24 cellular contexts compared by ENCODE assay signal in the genomic region with DNA sequence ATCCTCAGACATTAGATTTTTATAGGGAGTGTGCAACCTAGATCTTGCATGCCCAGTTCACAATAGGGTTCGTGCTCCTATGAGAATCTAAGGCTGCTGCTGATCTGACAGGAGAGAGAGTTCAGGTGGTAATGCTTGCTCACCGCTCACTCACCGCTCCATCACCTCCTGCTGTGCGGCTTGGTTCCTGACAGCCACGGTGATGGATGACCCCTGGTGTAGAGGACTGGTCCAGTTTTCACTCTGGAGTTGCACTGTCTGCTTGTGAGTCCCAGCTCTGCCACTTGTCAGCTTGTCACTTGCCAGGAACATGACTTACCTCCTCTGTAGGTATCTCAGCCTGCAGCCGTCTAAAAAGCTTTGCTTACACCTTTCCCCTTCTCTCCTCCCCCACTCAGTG.
A peak's percentile ranks its signal among the peaks of the same experiment; 100 is the strongest.
DNase-seq lines count a peak whose midpoint lies in the region; ATAC-seq, FAIRE-seq and TF ChIP-seq lines count a peak whose summit lies in the region.
"Had no signal": no experiment of that assay in that cellular context is flagged by ENCODE, and none has a peak within 500 bp of the region (broad histone marks: within the 10 kb centered on the region; RNA-seq: fewer than 3 reads in every experiment).

No MANE protein-coding gene starts in this region.

- CTCF ChIA-PET in HepG2 (lab: Yijun Ruan, JAX; ENCODE audit: low intra/inter-chr PET ratio, low total read pairs), result no interaction called here
- CTCF ChIA-PET in K562 (lab: Yijun Ruan, JAX; ENCODE audit: low intra/inter-chr PET ratio), result no interaction called here

- H3K4me2 ChIP-seq in HepG2 (ENCODE audit: low read depth, low read length) (no peak overlapping the region), K562 (ENCODE audit: insufficient read depth, low read length) (no peak overlapping the region)

- 0 out of 2 replicates have a peak, but pooled peaks have one; percentile 3 for TF ChIP-seq CTCF in HepG2 (CRISPR knock-in tag; IDR thresholded peaks at IDR 0.05)
- no peak for TF ChIP-seq CTCF in right lobe of liver (IDR thresholded peaks at IDR 0.05)
- TF ChIP-seq CTCF in K562 (IDR thresholded peaks at IDR 0.05 in 2 of 3, conservative IDR thresholded peaks at IDR 0.05 in 1 of 3; ENCODE audit: insufficient read depth in 2 of 3, low read depth in 1 of 3, low read length in 3 of 3), result no peak
- TF ChIP-seq CTCF in mesothelial cell of epicardium (IDR thresholded peaks at IDR 0.05; ENCODE audit: unreplicated experiment), result no peak

- H3K4me1 ChIP-seq in HepG2 (ENCODE audit: insufficient read depth, low read length) (peaks cover 42% of the 10 kb centered on the region), right lobe of liver (peaks cover 0 to 30% (median 15%) of the 10 kb centered on the region in 4 donors), K562 (replicated peaks in 1 of 2; ENCODE audit: control insufficient read depth in 2 of 2, insufficient read depth in 2 of 2, low read length in 2 of 2) (no peaks in the 10 kb centered on the region)

- H3K27me3 Mint-ChIP-seq in mesothelial cell of epicardium (ENCODE audit: low read depth), result no peaks in the 10 kb centered on the region

- peak; percentile 46 for DNase-seq in DMS53 (lab: John Stamatoyannopoulos, UW)
- no peak for DNase-seq in DMS53 treated with DMSO at 0.1 percent for 48 hours (lab: John Stamatoyannopoulos, UW; ENCODE audit: unreplicated experiment)
- no peak for DNase-seq in HepG2 (ENCODE audit: low spot score)
- DNase-seq in right lobe of liver, result no peak
- no peak for DNase-seq in K562 (ENCODE audit: extremely low read depth in 1 of 4, low spot score in 3 of 4)
- no peak for DNase-seq in AG08396 (ENCODE audit: low spot score)
- DNase-seq in mesothelial cell of epicardium (ENCODE audit: low spot score in 2 of 2, unreplicated experiment in 2 of 2), result no peak
- DNase-seq in G401 (ENCODE audit: low spot score), result no peak
- DNase-seq: DMS79; H7; KBM-7; MM.1S; NCI-H1048; NCI-H1436 treated with DMSO at 0.1 percent for 48 hours; NCI-H2029 treated with DMSO at 0.1 percent for 48 hours; NCI-H2171 treated with DMSO at 0.1 percent for 48 hours; NCI-H524 treated with DMSO at 0.1 percent for 48 hours; NK-92 treated with Interleukin-12 subunit alpha and Interleukin-12 subunit beta, amount 100 ng/mL, for 24 hours had no signal

- in situ Hi-C loops in HepG2 (cut with HindIII; ENCODE audit: extremely low pct_ligation_motif_present, low pct_unique_long_range_greater_than_20kb), result no loop called here
- in situ Hi-C loops in K562 (cut with MboI), result no loop called here
- in situ Hi-C loops in G401 (cut with HindIII; ENCODE audit: low sequenced_read_pairs), result no loop called here

- FAIRE-seq in HepG2 (lab: Jason Lieb, UNC) (no peak), K562 (lab: Jason Lieb, UNC) (no peak)
- FAIRE-seq: D721Med, GM12878 had no signal

- H3K27me3 ChIP-seq in HepG2 (ENCODE audit: control insufficient read depth in 1 of 2, insufficient read depth in 2 of 2, low read length in 2 of 2) (no peaks in the 10 kb centered on the region), right lobe of liver (no peaks in the 10 kb centered on the region), K562 (ENCODE audit: control insufficient read depth in 2 of 2, insufficient read depth in 2 of 2, low read length in 2 of 2) (no peaks in the 10 kb centered on the region; a peak in 1 of 5 replicates)

- ATAC-seq in HepG2, result no peak
- ATAC-seq in right lobe of liver, result no peak
- no peak for ATAC-seq in K562
- ATAC-seq: GM12878, Panc1, SK-N-SH treated with all-trans-retinoic acid at 6 μM for 48 hours had no signal

- H2AFZ ChIP-seq in HepG2 (ENCODE audit: low read length) (no peak overlapping the region), K562 (ENCODE audit: low read depth, low read length) (no peak overlapping the region)

- H3K9me3 ChIP-seq in HepG2 (ENCODE audit: low read length) (no peaks in the 10 kb centered on the region), right lobe of liver (no peaks in the 10 kb centered on the region), K562 (replicated peaks; ENCODE audit: control insufficient read depth, insufficient read depth, low read depth, low read length) (no peaks in the 10 kb centered on the region)

- H3K4me1 Mint-ChIP-seq in mesothelial cell of epicardium, result peaks cover 7% of the 10 kb centered on the region

- WGBS in HepG2 (ENCODE audit: low lambda C conversion rate), result 54% methylated on average over 6 of the region's 6 CpGs
- 70% methylated on average over 4 of the region's 6 CpGs for WGBS in right lobe of liver (ENCODE audit: insufficient coverage, low coverage, low lambda C conversion rate, missing lambda C conversion rate)
- WGBS in K562 (ENCODE audit: insufficient coverage, low coverage, missing lambda C conversion rate), result 3% methylated on average over 6 of the region's 6 CpGs

- no peaks in the 10 kb centered on the region for H3K9me1 ChIP-seq in K562 (ENCODE audit: control insufficient read depth, insufficient read depth, low read length)

- TF ChIP-seq RAD21 in HepG2 (CRISPR knock-in tag; IDR thresholded peaks at IDR 0.05) (no peak), K562 (CRISPR knock-in tag; conservative IDR thresholded peaks at IDR 0.05 in 1 of 2, IDR thresholded peaks at IDR 0.05 in 1 of 2) (no peak)

- no peak overlapping the region for H3K27ac Mint-ChIP-seq in mesothelial cell of epicardium

- TF ChIP-seq EP300 in HepG2 (IDR thresholded peaks at IDR 0.05; ENCODE audit: low read depth in 2 of 2, low read length in 2 of 2) (no peak), HepG2 (CRISPR knock-in tag; IDR thresholded peaks at IDR 0.05; ENCODE audit: borderline replicate concordance) (no peak), K562 (IDR thresholded peaks at IDR 0.05; ENCODE audit: low read length) (no peak)

- TF ChIP-seq POLR2A in HepG2 (IDR thresholded peaks at IDR 0.05; ENCODE audit: insufficient read depth in 1 of 2, low read depth in 2 of 2, low read length in 2 of 2) (no peak), right lobe of liver (IDR thresholded peaks at IDR 0.05) (no peak), K562 (conservative IDR thresholded peaks at IDR 0.05) (no peak)

- BruUV-seq in HepG2 (replicated peaks; lab: Mats Ljungman, UMichigan) (no TSS peak), K562 (replicated peaks; lab: Mats Ljungman, UMichigan) (no TSS peak)

- POLR2A ChIA-PET in HepG2 (lab: Yijun Ruan, JAX) (interaction anchor here (1.2 kb wide), 1 partner anchor 20 kb away, joined by 3 read pairs; no protein-coding TSS in a partner anchor), K562 (lab: Yijun Ruan, JAX) (interaction anchor here (0.6 to 0.9 kb wide), 4 partner anchors 10 to 1390 kb away, joined by 3 to 6 read pairs (median 4); no protein-coding TSS in a partner anchor)

- no peak overlapping the region for H3K27ac ChIP-seq in HepG2 (ENCODE audit: extremely low read length, insufficient read depth, low read length)
- H3K27ac ChIP-seq in right lobe of liver, result no peak overlapping the region
- no peak overlapping the region for H3K27ac ChIP-seq in K562 (ENCODE audit: extremely low read depth, low read depth, low read length)
- H3K27ac ChIP-seq: 22Rv1, C4-2B had no signal

- intact Hi-C loops in HepG2 (cut with micrococcal nuclease; ENCODE audit: unreplicated experiment), result no loop called here
- intact Hi-C loops in right lobe of liver (cut with DNase I), result no loop called here
- intact Hi-C loops in K562 (cut with micrococcal nuclease), result no loop called here

- H3K79me2 ChIP-seq in HepG2 (ENCODE audit: insufficient read depth, low read length) (no peaks in the 10 kb centered on the region), K562 (ENCODE audit: control insufficient read depth, insufficient read depth, low read length) (no peaks in the 10 kb centered on the region)

- no peaks in the 10 kb centered on the region for H4K20me1 ChIP-seq in HepG2 (ENCODE audit: insufficient read depth, low read length)
- H4K20me1 ChIP-seq in K562 (replicated peaks; ENCODE audit: control insufficient read depth, insufficient read depth, low read length), result peaks cover 10% of the 10 kb centered on the region; the same call in 1 of the 2 replicates

- H3K36me3 Mint-ChIP-seq in mesothelial cell of epicardium, result no peaks in the 10 kb centered on the region

- H3K4me3 ChIP-seq in HepG2 (replicated peaks in 1 of 3; ENCODE audit: insufficient read depth in 1 of 3, low read depth in 2 of 3, low read length in 3 of 3) (no peak overlapping the region), right lobe of liver (no peak overlapping the region), K562 (no peak overlapping the region)
- H3K4me3 ChIP-seq: GM12878 had no signal

- H3K9ac ChIP-seq in HepG2 (ENCODE audit: insufficient read depth, low read depth, low read length) (no peak overlapping the region), K562 (ENCODE audit: insufficient read depth in 1 of 2, low read depth in 2 of 2, low read length in 2 of 2) (no peak overlapping the region)

- no peaks in the 10 kb centered on the region for H3K9me3 Mint-ChIP-seq in mesothelial cell of epicardium

- no peaks in the 10 kb centered on the region for H3K36me3 ChIP-seq in HepG2 (replicated peaks in 1 of 2; ENCODE audit: control insufficient read depth in 1 of 2, insufficient read depth in 2 of 2, low read length in 2 of 2)
- H3K36me3 ChIP-seq in right lobe of liver, result no peaks in the 10 kb centered on the region
- H3K36me3 ChIP-seq in K562 (ENCODE audit: control insufficient read depth, insufficient read depth, low read length), result no peaks in the 10 kb centered on the region

- H3K4me3 Mint-ChIP-seq in mesothelial cell of epicardium, result no peak overlapping the region

TF ChIP-seq in HepG2, 621 proteins besides CTCF, POLR2A, EP300 and RAD21 (continues in another document):
- TF ChIP-seq NR2F6 (IDR thresholded peaks at IDR 0.05) (no peak), NR2F6 (CRISPR knock-in tag; IDR thresholded peaks at IDR 0.05) (no peak), ZNF644 (CRISPR knock-in tag; IDR thresholded peaks at IDR 0.05; ENCODE audit: low read depth) (no peak), FOXJ3 (CRISPR knock-in tag; IDR thresholded peaks at IDR 0.05; ENCODE audit: borderline replicate concordance) (no peak), ZNF337 (CRISPR knock-in tag; IDR thresholded peaks at IDR 0.05; ENCODE audit: borderline replicate concordance, low read depth) (no peak), KDM6A (CRISPR knock-in tag; IDR thresholded peaks at IDR 0.05; ENCODE audit: low read depth) (no peak)

TF ChIP-seq in K562, 482 proteins besides CTCF, POLR2A, EP300 and RAD21 (continues in another document):
- TF ChIP-seq, protein P1, sequence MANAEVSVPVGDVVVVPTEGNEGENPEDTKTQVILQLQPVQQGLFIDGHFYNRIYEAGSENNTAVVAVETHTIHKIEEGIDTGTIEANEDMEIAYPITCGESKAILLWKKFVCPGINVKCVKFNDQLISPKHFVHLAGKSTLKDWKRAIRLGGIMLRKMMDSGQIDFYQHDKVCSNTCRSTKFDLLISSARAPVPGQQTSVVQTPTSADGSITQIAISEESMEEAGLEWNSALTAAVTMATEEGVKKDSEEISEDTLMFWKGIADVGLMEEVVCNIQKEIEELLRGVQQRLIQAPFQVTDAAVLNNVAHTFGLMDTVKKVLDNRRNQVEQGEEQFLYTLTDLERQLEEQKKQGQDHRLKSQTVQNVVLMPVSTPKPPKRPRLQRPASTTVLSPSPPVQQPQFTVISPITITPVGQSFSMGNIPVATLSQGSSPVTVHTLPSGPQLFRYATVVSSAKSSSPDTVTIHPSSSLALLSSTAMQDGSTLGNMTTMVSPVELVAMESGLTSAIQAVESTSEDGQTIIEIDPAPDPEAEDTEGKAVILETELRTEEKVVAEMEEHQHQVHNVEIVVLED (CRISPR knock-in tag; IDR thresholded peaks at IDR 0.05), result no peak
- TF ChIP-seq ETV5 (CRISPR knock-in tag; IDR thresholded peaks at IDR 0.05; ENCODE audit: low read depth) (no peak), ZNF780A (CRISPR knock-in tag; IDR thresholded peaks at IDR 0.05) (no peak)
